Comparison of ENCODE assay signal across 10 cellular contexts in genomic region chr11:124791626-124792341, GRCh38. TPM values are rescaled to one million over a fixed set of nuclear protein-coding genes. Genes with fewer than 3 reads are reported as not detected.
DNase-seq lines count a peak whose midpoint lies in the region; ATAC-seq and TF ChIP-seq lines count a peak whose summit lies in the region.
"Had no signal": no experiment of that assay in that cellular context is flagged by ENCODE, and none has a peak within 500 bp of the region (broad histone marks: within the 10 kb centered on the region; RNA-seq: fewer than 3 reads in every experiment).

No MANE protein-coding gene starts in this region.

- H3K27me3 ChIP-seq in GM23338 (ENCODE audit: insufficient read depth), result no peaks in the 10 kb centered on the region
- no peaks in the 10 kb centered on the region for H3K27me3 ChIP-seq in right cardiac atrium (ENCODE audit: control insufficient read depth, insufficient read depth)
- H3K27me3 ChIP-seq in ascending aorta, result no peaks in the 10 kb centered on the region

- H3K4me3 Mint-ChIP-seq in GM23338, result peak overlapping the region; percentile 57; the same call in 1 of the 3 replicates
- H3K4me3 Mint-ChIP-seq in immature natural killer cell, result peak overlapping the region in 1 of 5 donors; percentile 24

- H3K9me2 ChIP-seq in GM23338 (ENCODE audit: insufficient read depth), result no peaks in the 10 kb centered on the region

- H3K27ac Mint-ChIP-seq in GM23338 (no peak overlapping the region), immature natural killer cell (peak overlapping the region in 4 of 6 donors; percentile 6 to 57 (median 34))

- WGBS in right cardiac atrium, result 91% methylated on average over 4 of the region's 4 CpGs

- H3K9me3 ChIP-seq in right cardiac atrium (ENCODE audit: control insufficient read depth, low read length) (no peaks in the 10 kb centered on the region), ascending aorta (no peaks in the 10 kb centered on the region)

- no peaks in the 10 kb centered on the region for H3K36me3 Mint-ChIP-seq in GM23338 (ENCODE audit: low read depth)
- H3K36me3 Mint-ChIP-seq in immature natural killer cell, result no peaks in the 10 kb centered on the region

- H3K4me1 ChIP-seq in GM23338 (ENCODE audit: insufficient read depth) (peaks cover 72% of the 10 kb centered on the region), right cardiac atrium (ENCODE audit: control insufficient read depth, insufficient read depth, low read length) (no peaks in the 10 kb centered on the region), ascending aorta (peaks cover 0 to 2% of the 10 kb centered on the region in 2 donors)

- H3K4me3 ChIP-seq in GM23338 (peak overlapping the region; percentile 44), right cardiac atrium (ENCODE audit: low read length) (no peak overlapping the region), ascending aorta (no peak overlapping the region)
- H3K4me3 ChIP-seq: K562 had no signal

- TF ChIP-seq CTCF in GM23338 (conservative IDR thresholded peaks at IDR 0.05; ENCODE audit: low read depth in 2 of 2) (no peak), ascending aorta (IDR thresholded peaks at IDR 0.05) (no peak)

- H3K4me1 Mint-ChIP-seq in GM23338 (peaks cover 53% of the 10 kb centered on the region), immature natural killer cell (peaks cover 19 to 30% of the 10 kb centered on the region in 2 donors)

- H3K27ac ChIP-seq in GM23338 (ENCODE audit: low read depth), result no peak overlapping the region
- H3K27ac ChIP-seq in right cardiac atrium (ENCODE audit: low read length), result no peak overlapping the region
- H3K27ac ChIP-seq in ascending aorta, result no peak overlapping the region

- DNase-seq in GM23338 (ENCODE audit: low spot score), result no peak
- no peak for DNase-seq in immature natural killer cell
- DNase-seq in right cardiac atrium, result no peak
- DNase-seq in ascending aorta (ENCODE audit: low spot score in 2 of 2), result no peak
- no peak for DNase-seq in SK-N-DZ (ENCODE audit: low spot score)
- DNase-seq: left colon had no signal

- H3K9me3 Mint-ChIP-seq in GM23338 (no peaks in the 10 kb centered on the region), immature natural killer cell (no peaks in the 10 kb centered on the region)

- peaks cover 28% of the 10 kb centered on the region; the same call in 1 of the 2 replicates for H4K20me1 ChIP-seq in GM23338 (replicated peaks; ENCODE audit: insufficient read depth)

- no peak overlapping the region for H2AFZ ChIP-seq in GM23338

- intact Hi-C loops in right cardiac atrium (cut with DNase I) (no loop called here), ascending aorta (cut with DNase I) (no loop called here)

- H3K4me2 ChIP-seq in GM23338, result peak overlapping the region; percentile 70

- ATAC-seq in GM18907 (IDR thresholded peaks at IDR 0.05; ENCODE audit: unreplicated experiment), result peak; percentile 67
- ATAC-seq in GM23338, result no peak
- peak; percentile 73 for ATAC-seq in HG03521 (IDR thresholded peaks at IDR 0.05; ENCODE audit: unreplicated experiment)
- no peak for ATAC-seq in right cardiac atrium
- ATAC-seq: K562, left colon had no signal

- H3F3A ChIP-seq in GM23338 (replicated peaks; ENCODE audit: low read depth), result no peaks in the 10 kb centered on the region

- H3K27me3 Mint-ChIP-seq in GM23338 (ENCODE audit: insufficient read depth, low read depth, poor library complexity) (peaks cover 1% of the 10 kb centered on the region), immature natural killer cell (ENCODE audit: low read depth in 3 of 3) (no peaks in the 10 kb centered on the region)

- no peaks in the 10 kb centered on the region for H3K36me3 ChIP-seq in GM23338 (ENCODE audit: insufficient read depth)
- no peaks in the 10 kb centered on the region for H3K36me3 ChIP-seq in ascending aorta

- H3K79me2 ChIP-seq in GM23338 (replicated peaks; ENCODE audit: insufficient read depth), result peaks cover 99% of the 10 kb centered on the region

TF ChIP-seq in GM23338, 12 proteins besides CTCF, POLR2A, EP300 and RAD21:
- TF ChIP-seq POLR2AphosphoS5 (IDR thresholded peaks at IDR 0.05; ENCODE audit: low read depth) (no peak), ZNF331 (CRISPR knock-in tag; IDR thresholded peaks at IDR 0.05; ENCODE audit: low read depth) (no peak), CREB1 (CRISPR knock-in tag; IDR thresholded peaks at IDR 0.05; ENCODE audit: low read depth) (no peak), NANOG (IDR thresholded peaks at IDR 0.05; ENCODE audit: borderline replicate concordance) (no peak), EZH2 (IDR thresholded peaks at IDR 0.05; ENCODE audit: low read depth, unreplicated experiment) (no peak), EZH2phosphoT487 (IDR thresholded peaks at IDR 0.05; ENCODE audit: unreplicated experiment) (no peak)

RNA-seq across cellular contexts. Expression of gene MSANTD2, which starts 8.4 kb away (rescaled TPM):
- 34.4 and 39.5 TPM in 2 replicates for total RNA-seq in GM23338 (2014; rRNA removed; shearing (Covaris generic))
- 15.3 and 18.7 TPM in 2 replicates for polyA plus RNA-seq in GM23338 (2016; fragmentation: Nextera tagmentation; extraction: Ambion mirVana)
- 1 to 10 TPM; 2.8 to 7.2 (median 5.7) TPM for polyA plus RNA-seq in immature natural killer cell
- 1 to 10 TPM; 3.5 to 6.7 (median 5.3) TPM for total RNA-seq in right cardiac atrium
- polyA plus RNA-seq in right cardiac atrium, result 3.8 TPM
- total RNA-seq in ascending aorta, result 21.4 TPM
- polyA plus RNA-seq in SK-N-DZ (2014; cell fraction: cytosol; rRNA removed), result 9.6 and 12.7 TPM in 2 replicates
- 35.3 and 43.4 TPM in 2 replicates for polyA plus RNA-seq in SK-N-DZ (2014; cell fraction: nucleus; rRNA removed)

RNA-seq across cellular contexts. Expression of gene ESAM, which starts 29.7 kb away (rescaled TPM):
- total RNA-seq in GM23338 (2014; rRNA removed; shearing (Covaris generic)), result not detected in 2 replicates
- 0.32 and 0.50 TPM in 2 replicates for polyA plus RNA-seq in GM23338 (2016; fragmentation: Nextera tagmentation; extraction: Ambion mirVana)
- polyA plus RNA-seq in immature natural killer cell, result 1 to 10 TPM in 1 of 3 donors, under 1 TPM in 1, not detected in 1; 0.30 to 4.3 TPM
- total RNA-seq in right cardiac atrium, result 10 to 100 TPM; 31.2 to 49.8 (median 41.9) TPM
- 51.8 TPM for polyA plus RNA-seq in right cardiac atrium
- 257 TPM for total RNA-seq in ascending aorta
- polyA plus RNA-seq in SK-N-DZ (2014; cell fraction: cytosol; rRNA removed), result 0.27 TPM in 1 of 2 replicates, not detected in the other
- polyA plus RNA-seq in SK-N-DZ (2014; cell fraction: nucleus; rRNA removed), result 0.22 and 0.64 TPM in 2 replicates

RNA-seq across cellular contexts. Expression of gene VSIG2, which starts 39.7 kb away (rescaled TPM):
- total RNA-seq in GM23338 (2014; rRNA removed; shearing (Covaris generic)), result not detected in 2 replicates
- polyA plus RNA-seq in GM23338 (2016; fragmentation: Nextera tagmentation; extraction: Ambion mirVana), result 0.19 TPM in 1 of 2 replicates, not detected in the other
- polyA plus RNA-seq in immature natural killer cell, result not detected
- total RNA-seq in right cardiac atrium, result 1 to 10 TPM in 3 of 4 donors, under 1 TPM in 1; 0.97 to 1.4 (median 1.0) TPM
- polyA plus RNA-seq in right cardiac atrium, result 0.43 TPM
- total RNA-seq in ascending aorta, result not detected
- polyA plus RNA-seq in SK-N-DZ (2014; cell fraction: cytosol; rRNA removed), result 0.21 and 0.41 TPM in 2 replicates
- 1.2 and 2.7 TPM in 2 replicates for polyA plus RNA-seq in SK-N-DZ (2014; cell fraction: nucleus; rRNA removed)
- total RNA-seq: K562, skeletal muscle tissue had no signal
- polyA plus RNA-seq: K562 had no signal

RNA-seq across cellular contexts. Expression of gene NRGN, which starts 52.0 kb away (rescaled TPM):
- total RNA-seq in GM23338 (2014; rRNA removed; shearing (Covaris generic)), result 0.24 TPM in 1 of 2 replicates, not detected in the other
- polyA plus RNA-seq in GM23338 (2016; fragmentation: Nextera tagmentation; extraction: Ambion mirVana), result 0.61 TPM in 2 replicates
- 10 to 100 TPM in 1 of 3 donors, 1 to 10 TPM in 1, under 1 TPM in 1; 0.82 to 11.6 (median 3.0) TPM for polyA plus RNA-seq in immature natural killer cell
- 10 to 100 TPM in 2 of 4 donors, 1 to 10 TPM in 2; 5.3 to 11.1 (median 9.0) TPM for total RNA-seq in right cardiac atrium
- 16.0 TPM for polyA plus RNA-seq in right cardiac atrium
- 5.3 TPM for total RNA-seq in ascending aorta
- polyA plus RNA-seq in SK-N-DZ (2014; cell fraction: cytosol; rRNA removed), result 4.6 and 5.8 TPM in 2 replicates
- 4.3 and 7.7 TPM in 2 replicates for polyA plus RNA-seq in SK-N-DZ (2014; cell fraction: nucleus; rRNA removed)
- total RNA-seq: skeletal muscle tissue had no signal

Comparison
In these comparisons a context has a peak if more than half of its experiments do, and no peak if none do; other contexts are left out.
1. ATAC-seq: peak in GM18907 (single experiment) and HG03521 (single experiment); none in GM23338 (single experiment) and right cardiac atrium (0 of 2).
2. RNA of gene ESAM, which starts 29.7 kb away (total RNA-seq): 257 TPM in ascending aorta (single experiment) and 31.2 to 49.8 TPM in right cardiac atrium; not detected in GM23338; every median in the first group is over 10 times any median in the second.